8 cellular contexts compared by ENCODE assay signal in genomic region chr14:77028384-77029246, GRCh38. TPM values are rescaled to one million over a fixed set of nuclear protein-coding genes. Genes with fewer than 3 reads are reported as not detected.
DNase-seq lines count a peak whose midpoint lies in the region; ATAC-seq and TF ChIP-seq lines count a peak whose summit lies in the region.

IRF2BPL (minus strand) TSS chr14:77028708; CDS start chr14:77027792, 916 bp downstream.

- intact Hi-C loops in activated naive CD4-positive, alpha-beta T cell treated with anti-CD3 and anti-CD28 coated beads for 36 hours (cut with micrococcal nuclease) = loop anchor here (1.0 to 2.0 kb wide), 6 partner anchors 12 to 81 kb away; partner anchors contain the start of gene CIPC

- peak; percentile 78 for ATAC-seq in HG02588 (IDR thresholded peaks at IDR 0.05; ENCODE audit: unreplicated experiment)

- no peaks in the 10 kb centered on the region for H3K27me3 Mint-ChIP-seq in activated naive CD4-positive, alpha-beta T cell treated with anti-CD3 and anti-CD28 coated beads for 36 hours (ENCODE audit: low read depth)

- peaks cover 35% of the 10 kb centered on the region for H3K36me3 Mint-ChIP-seq in activated naive CD4-positive, alpha-beta T cell treated with anti-CD3 and anti-CD28 coated beads for 36 hours (ENCODE audit: low read depth)

- DNase-seq in NCI-H1048 (lab: John Stamatoyannopoulos, UW) (peak; percentile 88), SK-N-MC (ENCODE audit: low read depth, low spot score) (peak; percentile 78), foreskin melanocyte (peak; percentile 97), substantia nigra (lab: John Stamatoyannopoulos, UW) (peak; percentile 82 to 99 (median 97))
- DNase-seq in activated naive CD4-positive, alpha-beta T cell treated with anti-CD3 and anti-CD28 coated beads for 36 hours = peak; percentile 96

- H3K36me3 ChIP-seq in SK-N-MC (ENCODE audit: insufficient read depth, low read length) (peaks cover 7% of the 10 kb centered on the region), neutrophil (peaks cover 21% of the 10 kb centered on the region)

- no peaks in the 10 kb centered on the region for H3K27me3 ChIP-seq in neutrophil

- H3K4me3 ChIP-seq in GM08714 (ENCODE audit: low read length) (peak within 1 kb of the TSS; percentile 70), SK-N-MC (peak within 1 kb of the TSS; percentile 88), neutrophil (ENCODE audit: low read depth in 1 of 2, low read length in 1 of 2) (peak within 1 kb of the TSS; percentile 86 to 90)

- H3K4me1 Mint-ChIP-seq in activated naive CD4-positive, alpha-beta T cell treated with anti-CD3 and anti-CD28 coated beads for 36 hours (ENCODE audit: low read depth) = peaks cover 57% of the 10 kb centered on the region

- H3K27ac ChIP-seq in SK-N-MC (peak within 1 kb of the TSS; percentile 93), neutrophil (peak within 1 kb of the TSS; percentile 100), substantia nigra (ENCODE audit: low read depth, low read length, poor library complexity, severe bottlenecking) (peak within 1 kb of the TSS; percentile 98)

- H3K27ac Mint-ChIP-seq in activated naive CD4-positive, alpha-beta T cell treated with anti-CD3 and anti-CD28 coated beads for 36 hours = peak within 1 kb of the TSS; percentile 94

- peak within 1 kb of the TSS; percentile 82 for H3K4me3 Mint-ChIP-seq in activated naive CD4-positive, alpha-beta T cell treated with anti-CD3 and anti-CD28 coated beads for 36 hours

- H3K9me3 Mint-ChIP-seq in activated naive CD4-positive, alpha-beta T cell treated with anti-CD3 and anti-CD28 coated beads for 36 hours = no peaks in the 10 kb centered on the region

- TF ChIP-seq CTCF in neutrophil (IDR thresholded peaks at IDR 0.05) = peak; percentile 74

- H3K9me3 ChIP-seq in SK-N-MC (ENCODE audit: low read depth, low read length) (no peaks in the 10 kb centered on the region), neutrophil (no peaks in the 10 kb centered on the region)

- peak within 1 kb of the TSS; percentile 88 for H3K9ac ChIP-seq in SK-N-MC (ENCODE audit: insufficient read length)

- CTCF ChIA-PET in activated naive CD4-positive, alpha-beta T cell treated with anti-CD3 and anti-CD28 coated beads for 36 hours (lab: Charles Lee) = interaction anchor here (0.6 to 7.5 kb wide), 14 partner anchors 9 to 155 kb away, joined by 3 to 60 read pairs (median 4); no protein-coding TSS in a partner anchor

- H3K4me1 ChIP-seq in neutrophil (ENCODE audit: control insufficient read depth in 1 of 2, insufficient read depth in 1 of 2, low read depth in 1 of 2, low read length in 1 of 2) = peaks cover 51 to 58% of the 10 kb centered on the region in 2 experiments

RNA-seq across cellular contexts. Expression of gene IRF2BPL, which starts in this region (rescaled TPM):
- total RNA-seq in activated naive CD4-positive, alpha-beta T cell treated with anti-CD3 and anti-CD28 coated beads for 36 hours = 10 to 100 TPM; 34.8 to 35.2 TPM

Comparison
In these comparisons a context has a peak if more than half of its experiments do, and no peak if none do; other contexts are left out.
1. Peak in every context shown above with its lines: DNase-seq, ATAC-seq, H3K4me3 ChIP-seq and H3K27ac ChIP-seq.